In genomic region chr19:21321134-21321533, GRCh38 we compare ENCODE assay signal across 17 cellular contexts. TPM values are rescaled to one million over a fixed set of nuclear protein-coding genes. Genes with fewer than 3 reads are reported as not detected.
A peak's percentile ranks its signal among the peaks of the same experiment; 100 is the strongest.
DNase-seq lines count a peak whose midpoint lies in the region; ATAC-seq, FAIRE-seq and TF ChIP-seq lines count a peak whose summit lies in the region.
"Had no signal": no experiment of that assay in that cellular context is flagged by ENCODE, and none has a peak within 500 bp of the region (broad histone marks: within the 10 kb centered on the region; RNA-seq: fewer than 3 reads in every experiment).

No MANE protein-coding gene starts in this region.

- ATAC-seq in central memory CD8-positive, alpha-beta T cell (replicated peaks; ENCODE audit: extremely low read depth, poor library complexity, severe bottlenecking) = no peak
- ATAC-seq: activated CD4-positive, CD25-positive, alpha-beta regulatory T cell treated with anti-CD3 and anti-CD28 coated beads, Interleukin-2, amount 50 U/mL, for 24 hours; upper lobe of right lung had no signal

- peak; percentile 41 for FAIRE-seq in H54 (lab: Jason Lieb, UNC)

- peak; percentile 10 to 14 for DNase-seq in activated CD4-positive, alpha-beta T cell treated with anti-CD3 and anti-CD28 coated beads, Interleukin-2, amount 50 U/mL, for 48 hours
- DNase-seq in activated CD4-positive, alpha-beta T cell treated with anti-CD3 and anti-CD28 coated beads for 48 hours = no peak
- DNase-seq in H54 (ENCODE audit: insufficient read length, low spot score) = no peak
- DNase-seq in central memory CD8-positive, alpha-beta T cell (ENCODE audit: low spot score in 2 of 2) = no peak
- no peak for DNase-seq in osteoblast (ENCODE audit: insufficient read length, low spot score, missing footprints)
- no peak for DNase-seq in BE2C
- DNase-seq in central memory CD4-positive, alpha-beta T cell = no peak
- no peak for DNase-seq in DMS153 (lab: John Stamatoyannopoulos, UW)
- DNase-seq: IMR-90; NCI-H526; ovary; stimulated activated CD4-positive, alpha-beta T cell treated with anti-CD3 and anti-CD28 coated beads, Interleukin-4, amount 100 ng/mL, for 4 hours; stimulated activated CD8-positive, alpha-beta memory T cell treated with anti-CD3 and anti-CD28 coated beads, Interleukin-4, amount 100 ng/mL, for 48 hours; T-helper 2 cell; upper lobe of right lung had no signal

- H3K27me3 Mint-ChIP-seq in central memory CD8-positive, alpha-beta T cell = no peaks in the 10 kb centered on the region

- peaks cover 71% of the 10 kb centered on the region for H3K4me1 Mint-ChIP-seq in central memory CD8-positive, alpha-beta T cell

- no peak overlapping the region for H2AFZ ChIP-seq in osteoblast (ENCODE audit: low read length)

- no peak for TF ChIP-seq POLR2A in H54 (IDR thresholded peaks at IDR 0.05; ENCODE audit: low read depth, low read length)

- H3K27me3 ChIP-seq in osteoblast (ENCODE audit: insufficient read depth, low read length) = no peaks in the 10 kb centered on the region
- no peaks in the 10 kb centered on the region for H3K27me3 ChIP-seq in BE2C
- H3K27me3 ChIP-seq: BLaER1, ovary, upper lobe of right lung had no signal

- H3K27ac ChIP-seq in osteoblast (ENCODE audit: low read depth, low read length) = peak overlapping the region; percentile 32
- H3K27ac ChIP-seq: BLaER1, upper lobe of right lung had no signal

- peaks cover 10% of the 10 kb centered on the region for H4K20me1 ChIP-seq in osteoblast (ENCODE audit: insufficient read depth, low read length)

- H3K36me3 ChIP-seq in osteoblast (ENCODE audit: insufficient read depth, low read length) = no peaks in the 10 kb centered on the region
- peaks cover 6% of the 10 kb centered on the region for H3K36me3 ChIP-seq in BE2C
- H3K36me3 ChIP-seq: ovary, upper lobe of right lung had no signal

- H3K9me3 Mint-ChIP-seq in central memory CD8-positive, alpha-beta T cell = no peaks in the 10 kb centered on the region

- H3K79me2 ChIP-seq in osteoblast (ENCODE audit: insufficient read depth, low read length) = peaks cover 88% of the 10 kb centered on the region

- H3K27ac Mint-ChIP-seq in central memory CD8-positive, alpha-beta T cell (ENCODE audit: low read depth) = peak overlapping the region; percentile 32

- TF ChIP-seq CTCF in osteoblast (IDR thresholded peaks at IDR 0.05; ENCODE audit: extremely low read depth, low read depth, low read length) = no peak
- TF ChIP-seq CTCF in BE2C (IDR thresholded peaks at IDR 0.05; ENCODE audit: low read depth, low read length) = no peak

- H3K36me3 Mint-ChIP-seq in central memory CD8-positive, alpha-beta T cell (ENCODE audit: insufficient read depth) = peaks cover 15% of the 10 kb centered on the region

- no peak overlapping the region for H3K4me3 ChIP-seq in osteoblast (ENCODE audit: insufficient read depth, low read length)
- H3K4me3 ChIP-seq in BE2C (ENCODE audit: low read depth, low read length) = no peak overlapping the region
- H3K4me3 ChIP-seq: ovary, upper lobe of right lung had no signal

- no peaks in the 10 kb centered on the region for H3K9me3 ChIP-seq in osteoblast (ENCODE audit: low read depth, low read length)
- H3K9me3 ChIP-seq in BE2C = peaks cover 3% of the 10 kb centered on the region; the same call in 1 of the 2 replicates
- H3K9me3 ChIP-seq: ovary, upper lobe of right lung had no signal

- H3K4me1 ChIP-seq in osteoblast (ENCODE audit: insufficient read depth, low read length) (peaks cover 11% of the 10 kb centered on the region), BE2C (no peaks in the 10 kb centered on the region)
- H3K4me1 ChIP-seq: BLaER1, upper lobe of right lung had no signal

- H3K4me2 ChIP-seq in osteoblast (ENCODE audit: insufficient read depth, low read length) = no peak overlapping the region
- H3K4me2 ChIP-seq: BLaER1 had no signal

- no peak overlapping the region for H3K4me3 Mint-ChIP-seq in central memory CD8-positive, alpha-beta T cell

RNA-seq across cellular contexts. Expression of gene ZNF708, which starts 8.1 kb away (rescaled TPM):
- total RNA-seq in osteoblast = 9.7 and 10.9 TPM in 2 replicates
- polyA plus RNA-seq in BE2C (2012; ENCODE audit: insufficient read depth, insufficient read length, low read depth) = 2.1 TPM

RNA-seq across cellular contexts. Expression of gene ZNF738, which starts 37.7 kb away (rescaled TPM):
- 2.9 and 3.2 TPM in 2 replicates for total RNA-seq in osteoblast
- polyA plus RNA-seq in BE2C (2012; ENCODE audit: insufficient read depth, insufficient read length, low read depth) = 3.6 TPM

Comparison
In these comparisons a context has a peak if more than half of its experiments do, and no peak if none do; other contexts are left out.
1. DNase-seq: peak in activated CD4-positive, alpha-beta T cell treated with anti-CD3 and anti-CD28 coated beads, Interleukin-2, amount 50 U/mL, for 48 hours (2 of 2); none in activated CD4-positive, alpha-beta T cell treated with anti-CD3 and anti-CD28 coated beads for 48 hours (single experiment), H54 (single experiment), central memory CD8-positive, alpha-beta T cell (0 of 2), osteoblast (single experiment), BE2C (single experiment), central memory CD4-positive, alpha-beta T cell (single experiment) and DMS153 (single experiment).